ENCODE assay signal across 24 cellular contexts in the genomic region with DNA sequence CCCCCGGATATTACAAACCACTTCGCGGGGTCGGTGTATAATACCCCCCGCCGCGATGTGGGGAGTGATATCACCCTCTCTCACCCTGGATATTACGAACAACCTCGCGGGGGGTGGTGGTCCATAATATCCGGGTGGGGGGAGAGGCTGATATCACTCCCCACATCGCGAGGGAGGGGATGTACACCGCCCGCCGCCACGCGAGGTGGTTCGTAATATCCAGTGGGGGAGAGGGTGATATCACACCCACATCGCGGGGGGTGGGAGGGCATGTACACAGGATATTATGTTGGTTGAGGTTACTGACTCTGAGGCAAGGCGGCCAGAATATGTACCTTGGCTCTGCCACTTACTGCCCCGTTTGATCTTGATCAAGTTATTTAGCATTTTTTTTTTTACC.
"Had no signal": no experiment of that assay in that cellular context is flagged by ENCODE, and none has a peak within 500 bp of the region (broad histone marks: within the 10 kb centered on the region; RNA-seq: fewer than 3 reads in every experiment).

No MANE protein-coding gene starts in this region.

- ATAC-seq: activated CD4-positive, CD25-positive, alpha-beta regulatory T cell treated with anti-CD3 and anti-CD28 coated beads, Interleukin-2, amount 50 U/mL, for 24 hours; activated CD8-positive, alpha-beta T cell treated with anti-CD3 and anti-CD28 coated beads for 36 hours; activated T-cell treated with anti-CD3 and anti-CD28 coated beads, Interleukin-2, amount 50 U/mL, for 72 hours; K562; Panc1; Right ventricle myocardium inferior; SK-N-SH treated with all-trans-retinoic acid at 6 μM for 48 hours had no signal

- H3K4me3 ChIP-seq: cardiac muscle cell, K562, SJSA1 had no signal

- FAIRE-seq: K562 had no signal

- H3K36me3 ChIP-seq: brain microvascular endothelial cell, cardiac muscle cell, SJSA1 had no signal

- DNase-seq: activated CD4-positive, alpha-beta T cell treated with anti-CD3 and anti-CD28 coated beads for 4 hours; activated CD8-positive, alpha-beta memory T cell treated with anti-CD3 and anti-CD28 coated beads, Interleukin-2, amount 50 U/mL, for 4 hours; activated CD8-positive, alpha-beta T cell treated with anti-CD3 and anti-CD28 coated beads for 36 hours; activated gamma-delta T cell treated with Interleukin-2 at 50 U/mL for 16 hours; activated naive CD4-positive, alpha-beta T cell treated with anti-CD3 and anti-CD28 coated beads, Interleukin-2, amount 10 ng/mL, durations not matched to agents 7 days and 5 days; activated naive CD8-positive, alpha-beta T cell treated with anti-CD3 and anti-CD28 coated beads for 36 hours; activated T-cell treated with anti-CD3 and anti-CD28 coated beads, Interleukin-2, amount 50 U/mL, for 72 hours; brain microvascular endothelial cell; Karpas-422; MM.1S; NCI-H1048; NCI-H1417 treated with DMSO at 0.1 percent for 48 hours; NCI-H510A; NCI-H526 treated with DMSO at 0.1 percent for 48 hours; OCI-M1; RPMI8226; SW 1271 had no signal

- H3K27ac ChIP-seq: brain microvascular endothelial cell, cardiac muscle cell, SJSA1 had no signal

- H3K27me3 ChIP-seq: brain microvascular endothelial cell, cardiac muscle cell, SJSA1 had no signal

- H3K9me3 ChIP-seq: SJSA1 had no signal
